Comparison of ENCODE assay signal across 22 cellular contexts in genomic region chr16:52203096-52203495, GRCh38.
DNase-seq lines count a peak whose midpoint lies in the region; FAIRE-seq and TF ChIP-seq lines count a peak whose summit lies in the region.
"Had no signal": no experiment of that assay in that cellular context is flagged by ENCODE, and none has a peak within 500 bp of the region (broad histone marks: within the 10 kb centered on the region; RNA-seq: fewer than 3 reads in every experiment).

No MANE protein-coding gene starts in this region.

- H3K27me3 ChIP-seq in keratinocyte (ENCODE audit: control insufficient read depth, extremely low read depth, insufficient read depth, low read length) (no peaks in the 10 kb centered on the region), smooth muscle cell (ENCODE audit: low read depth) (no peaks in the 10 kb centered on the region)
- H3K27me3 ChIP-seq: BLaER1 had no signal

- DNase-seq in HT1080 (ENCODE audit: low read depth) (peak; percentile 55), SW480 (ENCODE audit: low spot score) (peak; percentile 20), keratinocyte (ENCODE audit: low read depth, low spot score) (peak; percentile 13), smooth muscle cell (lab: John Stamatoyannopoulos, UW; ENCODE audit: unreplicated experiment) (no peak), NCI-H2029 (lab: John Stamatoyannopoulos, UW) (no peak), NCI-H345 treated with DMSO at 0.1 percent for 48 hours (lab: John Stamatoyannopoulos, UW; ENCODE audit: unreplicated experiment) (no peak)
- DNase-seq in stimulated activated CD4-positive, alpha-beta T cell treated with anti-CD3 and anti-CD28 coated beads, Interleukin-2, amount 100 ng/mL, for 48 hours, result no peak
- DNase-seq: CD4-positive, alpha-beta T cell; COR-L47; DND-41; NCI-H1092; NCI-H1436 treated with DMSO at 0.1 percent for 48 hours; NCI-H1930; NCI-H345; NCI-H524 treated with DMSO at 0.1 percent for 48 hours; SHP77 had no signal

- H3F3A ChIP-seq in smooth muscle cell (ENCODE audit: low read depth), result no peaks in the 10 kb centered on the region

- H3K4me2 ChIP-seq in keratinocyte (ENCODE audit: control insufficient read depth, extremely low read depth, insufficient read depth, low read depth, low read length), result peak overlapping the region; percentile 42
- H3K4me2 ChIP-seq in smooth muscle cell, result no peak overlapping the region
- H3K4me2 ChIP-seq: BLaER1 had no signal

- no peak for TF ChIP-seq CTCF in keratinocyte (optimal IDR thresholded peaks at IDR 0.05 in 1 of 3, IDR thresholded peaks at IDR 0.05 in 1 of 3, conservative IDR thresholded peaks at IDR 0.05 in 1 of 3; ENCODE audit: extremely low read depth in 1 of 3, insufficient read depth in 2 of 3, low read length in 3 of 3)
- no peak for TF ChIP-seq CTCF in smooth muscle cell (IDR thresholded peaks at IDR 0.05; ENCODE audit: borderline replicate concordance, insufficient read depth, poor library complexity, severe bottlenecking)

- H3K27ac ChIP-seq in keratinocyte (ENCODE audit: control insufficient read depth, insufficient read depth, low read length) (no peak overlapping the region), smooth muscle cell (ENCODE audit: low read depth) (peak overlapping the region; percentile 32)
- H3K27ac ChIP-seq: BLaER1, SK-N-MC had no signal

- H3K9ac ChIP-seq in keratinocyte (ENCODE audit: control insufficient read depth, extremely low read depth, insufficient read depth, low read length) (no peak overlapping the region), smooth muscle cell (ENCODE audit: low read depth) (no peak overlapping the region)
- H3K9ac ChIP-seq: BLaER1 had no signal

- no peaks in the 10 kb centered on the region for H4K20me1 ChIP-seq in keratinocyte (ENCODE audit: control insufficient read depth, extremely low read depth, insufficient read depth, low read length)
- H4K20me1 ChIP-seq in smooth muscle cell (ENCODE audit: low read depth), result no peaks in the 10 kb centered on the region
- H4K20me1 ChIP-seq: BLaER1 had no signal

- no peaks in the 10 kb centered on the region for H3K9me1 ChIP-seq in keratinocyte (ENCODE audit: control insufficient read depth, extremely low read depth, insufficient read depth, low read length)

- H3K4me3 ChIP-seq in keratinocyte (ENCODE audit: control insufficient read depth in 2 of 3, extremely low read depth in 1 of 3, insufficient read depth in 2 of 3, low read depth in 1 of 3, low read length in 3 of 3) (no peak overlapping the region), smooth muscle cell (no peak overlapping the region)
- H3K4me3 ChIP-seq: BLaER1, GM12878, K562, SK-N-MC had no signal

- H2AFZ ChIP-seq in keratinocyte (ENCODE audit: control insufficient read depth, low read length) (no peak overlapping the region), smooth muscle cell (ENCODE audit: low read depth) (no peak overlapping the region)

- peak; percentile 17 for FAIRE-seq in keratinocyte (lab: Jason Lieb, UNC)
- FAIRE-seq: GM12878, H54, HepG2, K562 had no signal

- no peaks in the 10 kb centered on the region for H3K79me2 ChIP-seq in keratinocyte (ENCODE audit: control insufficient read depth, insufficient read depth, low read length)
- H3K79me2 ChIP-seq in smooth muscle cell (ENCODE audit: low read depth), result no peaks in the 10 kb centered on the region

- dilution Hi-C loops in keratinocyte (cut with MboI; ENCODE audit: extremely low pct_ligation_motif_present, low sequenced_read_pairs), result no loop called here

- H3K9me3 ChIP-seq in keratinocyte (ENCODE audit: control insufficient read depth, low read depth, low read length) (no peaks in the 10 kb centered on the region), smooth muscle cell (replicated peaks; ENCODE audit: low read depth) (no peaks in the 10 kb centered on the region)
- H3K9me3 ChIP-seq: BLaER1 had no signal

- H3K4me1 ChIP-seq in keratinocyte (ENCODE audit: control insufficient read depth, extremely low read depth, insufficient read depth, low read length), result peaks cover 12% of the 10 kb centered on the region
- H3K4me1 ChIP-seq in smooth muscle cell (ENCODE audit: low read depth), result no peaks in the 10 kb centered on the region
- H3K4me1 ChIP-seq: BLaER1 had no signal

- no peaks in the 10 kb centered on the region for H3K36me3 ChIP-seq in keratinocyte (ENCODE audit: control insufficient read depth in 2 of 2, extremely low read depth in 1 of 2, insufficient read depth in 2 of 2, low read length in 2 of 2)
- H3K36me3 ChIP-seq in smooth muscle cell (ENCODE audit: low read depth), result no peaks in the 10 kb centered on the region
- H3K36me3 ChIP-seq: BLaER1 had no signal

Comparison
In these comparisons a context has a peak if more than half of its experiments do, and no peak if none do; other contexts are left out.
1. DNase-seq: peak in HT1080 (single experiment), SW480 (single experiment) and keratinocyte (single experiment); none in smooth muscle cell (single experiment), NCI-H2029 (single experiment), NCI-H345 treated with DMSO at 0.1 percent for 48 hours (single experiment) and stimulated activated CD4-positive, alpha-beta T cell treated with anti-CD3 and anti-CD28 coated beads, Interleukin-2, amount 100 ng/mL, for 48 hours (0 of 2).